22 cellular contexts compared by ENCODE assay signal in the genomic region with DNA sequence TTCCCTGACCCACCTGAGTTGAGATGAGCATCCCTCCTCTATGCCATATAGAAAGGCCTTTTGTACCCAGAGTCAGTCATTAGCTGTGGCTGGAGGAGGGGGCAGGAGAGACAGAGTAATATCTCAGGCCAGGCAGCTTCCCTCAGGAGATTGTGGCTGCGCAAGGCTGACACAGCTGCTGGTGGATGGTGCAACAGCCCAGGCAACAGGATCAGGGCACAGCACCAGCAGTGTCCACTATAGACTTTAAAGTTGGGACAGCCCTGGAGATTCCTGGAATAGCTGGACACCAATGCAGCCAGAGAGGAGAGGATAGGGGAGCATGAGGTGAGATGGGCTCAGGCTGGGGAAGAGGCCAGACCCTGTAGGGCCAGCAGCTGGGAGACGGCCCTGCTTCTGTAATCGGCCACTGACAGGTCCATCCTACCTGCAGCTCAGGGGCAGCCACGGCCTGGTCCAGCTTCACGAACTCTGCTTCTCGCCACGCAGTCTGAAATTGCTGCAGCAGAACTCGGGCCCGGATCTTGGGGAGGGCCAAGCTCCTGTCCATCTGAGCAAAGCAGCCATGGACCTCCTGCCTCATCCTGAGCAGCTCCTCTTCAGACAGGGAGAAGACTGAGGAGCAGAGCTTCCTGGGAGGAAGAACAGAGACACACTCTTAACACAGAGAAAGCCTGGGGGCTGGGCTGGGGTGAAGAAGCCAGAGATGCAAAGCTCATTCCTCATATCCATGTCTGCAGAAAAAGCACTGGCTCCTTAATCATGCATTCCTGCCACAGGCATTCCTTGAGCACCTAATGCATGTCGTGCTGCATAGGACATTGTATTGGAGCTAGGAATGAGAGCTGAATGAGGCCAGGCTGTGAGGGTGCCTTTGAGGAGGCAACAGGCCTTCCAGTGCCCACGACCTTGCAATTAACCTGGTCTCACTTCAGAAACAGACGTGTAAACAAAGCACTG.
"Had no signal": no experiment of that assay in that cellular context is flagged by ENCODE, and none has a peak within 500 bp of the region (broad histone marks: within the 10 kb centered on the region; RNA-seq: fewer than 3 reads in every experiment).

No MANE protein-coding gene starts in this region.

- H3K27ac ChIP-seq: HL-60, SJSA1, SK-N-MC had no signal

- H3K4me3 ChIP-seq: MG63, SJSA1, SK-N-MC had no signal

- H3K36me3 ChIP-seq: MG63, SJSA1 had no signal

- H3K4me1 ChIP-seq: SJSA1 had no signal

- H3K9me3 ChIP-seq: MG63, SJSA1 had no signal

- H3K27me3 ChIP-seq: MG63, SJSA1 had no signal

- DNase-seq: Karpas-422, KBM-7, MG63, NCI-H1092, NCI-H1105 treated with DMSO at 0.1 percent for 48 hours, NCI-H1436, NCI-H187, NCI-H2029, NCI-H2081 treated with DMSO at 0.1 percent for 48 hours, NCI-H2171, NCI-H226, NCI-H446, NCI-H510A, NCI-H524 treated with DMSO at 0.1 percent for 48 hours, NCI-H69, NCI-H774, Right ventricle myocardium superior, RPMI8226, SIG-M5 had no signal
